Comparison of ENCODE assay signal across 14 cellular contexts in genomic region chr3:119643094-119643493, GRCh38. TPM values are rescaled to one million over a fixed set of nuclear protein-coding genes. Genes with fewer than 3 reads are reported as not detected.
DNase-seq lines count a peak whose midpoint lies in the region; ATAC-seq and TF ChIP-seq lines count a peak whose summit lies in the region.
"Had no signal": no experiment of that assay in that cellular context is flagged by ENCODE, and none has a peak within 500 bp of the region (broad histone marks: within the 10 kb centered on the region; RNA-seq: fewer than 3 reads in every experiment).

No MANE protein-coding gene starts in this region.

- peak overlapping the region; percentile 94 to 96 (median 95) for H3K27ac ChIP-seq in gastrocnemius medialis
- H3K27ac ChIP-seq: thoracic aorta had no signal

- no peaks in the 10 kb centered on the region for H3K9me3 ChIP-seq in gastrocnemius medialis
- H3K9me3 ChIP-seq: prostate gland, thoracic aorta had no signal

- H3K4me1 ChIP-seq in gastrocnemius medialis: peaks cover 54 to 73% of the 10 kb centered on the region in 2 donors
- H3K4me1 ChIP-seq: prostate gland had no signal

- in situ Hi-C loops in gastrocnemius medialis (cut with MboI; ENCODE audit: low sequenced_read_pairs in 4 of 4): no loop called here

- H3K27me3 ChIP-seq in gastrocnemius medialis: no peaks in the 10 kb centered on the region

- TF ChIP-seq CTCF in fibroblast of mammary gland (conservative IDR thresholded peaks at IDR 0.05; ENCODE audit: control insufficient read depth, insufficient read depth, low read depth, low read length) (no peak), gastrocnemius medialis (IDR thresholded peaks at IDR 0.05 in 4 of 5, conservative IDR thresholded peaks at IDR 0.05 in 1 of 5) (no peak)

- H3K36me3 ChIP-seq in gastrocnemius medialis: peaks cover 0 to 5% of the 10 kb centered on the region in 2 donors
- H3K36me3 ChIP-seq: prostate gland had no signal

- DNase-seq in NCI-H2171 treated with DMSO at 0.1 percent for 48 hours (lab: John Stamatoyannopoulos, UW) (peak; percentile 8), NCI-H2171 (lab: John Stamatoyannopoulos, UW) (no peak), NCI-H524 treated with DMSO at 0.1 percent for 48 hours (lab: John Stamatoyannopoulos, UW) (peak; percentile 28), fibroblast of mammary gland (ENCODE audit: low read depth) (peak; percentile 40), gastrocnemius medialis (no peak), RPMI8226 (no peak), NCI-H2029 treated with DMSO at 0.1 percent for 48 hours (lab: John Stamatoyannopoulos, UW) (no peak)
- DNase-seq: H7, NCI-H2081, T-helper 9 cell had no signal

- intact Hi-C loops in gastrocnemius medialis (cut with DNase I; ENCODE audit: low total_unique reads): no loop called here

- peak in 1 of 2 donors; percentile 20 for TF ChIP-seq POLR2A in gastrocnemius medialis (IDR thresholded peaks at IDR 0.05)

- ATAC-seq in gastrocnemius medialis: no peak
- no peak for ATAC-seq in GM18858 (IDR thresholded peaks at IDR 0.05; ENCODE audit: unreplicated experiment)

- H3K4me3 ChIP-seq in fibroblast of mammary gland (ENCODE audit: control insufficient read depth, low read depth, low read length): no peak overlapping the region
- no peak overlapping the region for H3K4me3 ChIP-seq in gastrocnemius medialis
- H3K4me3 ChIP-seq: prostate gland, thoracic aorta had no signal

RNA-seq across cellular contexts. Expression of gene POPDC2, which starts 17.3 kb away (rescaled TPM):
- total RNA-seq in gastrocnemius medialis: 10 to 100 TPM in 3 of 4 donors, 1 to 10 TPM in 1; 7.8 to 38.9 (median 30.3) TPM

RNA-seq across cellular contexts. Expression of gene COX17, which starts 34.1 kb away (rescaled TPM):
- total RNA-seq in gastrocnemius medialis: 100 to 1,000 TPM in 1 of 4 donors, 10 to 100 TPM in 3; 63.4 to 146 (median 87.5) TPM

RNA-seq across cellular contexts. Expression of gene PLA1A, which starts 45.4 kb away (rescaled TPM):
- 1 to 10 TPM in 3 of 4 donors, under 1 TPM in 1; 0.97 to 9.6 (median 3.2) TPM for total RNA-seq in gastrocnemius medialis
- total RNA-seq: H7 had no signal

RNA-seq across cellular contexts. Expression of gene CFAP91, which starts 59.7 kb away (rescaled TPM):
- under 1 TPM in 3 of 4 donors, not detected in 1; 0.11 to 0.36 (median 0.20) TPM for total RNA-seq in gastrocnemius medialis
- total RNA-seq: dermis microvascular lymphatic vessel endothelial cell had no signal

Comparison
In these comparisons a context has a peak if more than half of its experiments do, and no peak if none do; other contexts are left out.
1. DNase-seq: peak in NCI-H2171 treated with DMSO at 0.1 percent for 48 hours (single experiment), NCI-H524 treated with DMSO at 0.1 percent for 48 hours (single experiment) and fibroblast of mammary gland (single experiment); none in NCI-H2171 (single experiment), gastrocnemius medialis (0 of 2), RPMI8226 (single experiment) and NCI-H2029 treated with DMSO at 0.1 percent for 48 hours (single experiment).